23 cellular contexts compared by ENCODE assay signal in the genomic region with DNA sequence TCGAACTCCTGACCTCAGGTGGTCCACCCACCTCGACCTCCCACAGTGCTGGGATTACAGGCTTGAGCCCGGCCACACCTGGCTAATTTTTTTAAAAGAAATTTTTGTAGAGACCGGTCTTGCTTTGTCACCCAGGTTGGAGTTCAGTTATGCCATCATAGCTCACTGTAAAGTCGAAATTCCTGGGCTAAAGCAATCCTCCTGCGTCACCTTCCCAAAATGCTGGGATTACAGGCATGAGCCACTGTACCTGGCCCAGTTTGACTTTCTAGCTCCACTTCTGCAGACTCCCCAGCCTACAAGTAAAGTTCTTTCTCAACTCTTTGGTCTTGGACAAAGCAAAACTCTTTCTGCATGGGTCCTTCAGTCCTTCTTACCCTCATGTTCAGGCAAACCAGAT.
DNase-seq lines count a peak whose midpoint lies in the region; ATAC-seq and TF ChIP-seq lines count a peak whose summit lies in the region.
"Had no signal": no experiment of that assay in that cellular context is flagged by ENCODE, and none has a peak within 500 bp of the region (broad histone marks: within the 10 kb centered on the region; RNA-seq: fewer than 3 reads in every experiment).

No MANE protein-coding gene starts in this region.

- H3K4me1 Mint-ChIP-seq in neural progenitor cell, result peaks cover 41% of the 10 kb centered on the region
- H3K4me1 Mint-ChIP-seq: CD14-positive monocyte; CD4-positive, alpha-beta memory T cell; CD4-positive, CD25-positive, alpha-beta regulatory T cell; CD8-positive, alpha-beta memory T cell had no signal

- H3K23ac ChIP-seq in mesendoderm (ENCODE audit: low read length), result no peak overlapping the region

- H3K27me3 ChIP-seq in mesendoderm (ENCODE audit: insufficient read depth, low read length, poor library complexity) (no peaks in the 10 kb centered on the region), neural progenitor cell (no peaks in the 10 kb centered on the region)
- H3K27me3 ChIP-seq: BE2C, BLaER1 had no signal

- no peaks in the 10 kb centered on the region for H3K79me1 ChIP-seq in mesendoderm (ENCODE audit: low read length)

- H3K27me3 Mint-ChIP-seq in neural progenitor cell (ENCODE audit: insufficient read depth, low read depth), result peaks cover 9% of the 10 kb centered on the region

- no peak overlapping the region for H3K4ac ChIP-seq in mesendoderm (ENCODE audit: low read depth, low read length)

- H4K5ac ChIP-seq in mesendoderm (ENCODE audit: low read length), result no peak overlapping the region

- peaks cover 3% of the 10 kb centered on the region for H3K36me3 Mint-ChIP-seq in neural progenitor cell
- H3K36me3 Mint-ChIP-seq: CD14-positive monocyte; CD4-positive, alpha-beta memory T cell; CD4-positive, CD25-positive, alpha-beta regulatory T cell; CD8-positive, alpha-beta memory T cell had no signal

- no peak for ATAC-seq in HG02970 (IDR thresholded peaks at IDR 0.05; ENCODE audit: low FRiP score, unreplicated experiment)
- ATAC-seq: GM12878 had no signal

- H2AFZ ChIP-seq in neural progenitor cell (replicated peaks), result no peak overlapping the region

- H3K4me3 Mint-ChIP-seq in neural progenitor cell, result no peak overlapping the region
- H3K4me3 Mint-ChIP-seq: CD14-positive monocyte; CD4-positive, alpha-beta memory T cell; CD4-positive, CD25-positive, alpha-beta regulatory T cell; CD8-positive, alpha-beta memory T cell had no signal

- DNase-seq in mesendoderm (no peak), neural progenitor cell (ENCODE audit: low spot score) (no peak), OCI-M1 (lab: John Stamatoyannopoulos, UW) (no peak)
- DNase-seq in effector CD4-positive, alpha-beta T cell, result no peak
- DNase-seq: 8988T; ACHN; BE2C; C1 segment of cervical spinal cord; CD4-positive, alpha-beta memory T cell; CD4-positive, CD25-positive, alpha-beta regulatory T cell; CD8-positive, alpha-beta memory T cell; COR-L47; DMS 273 treated with DMSO at 0.1 percent for 48 hours; DMS153; DMS53; DMS79; DND-41; EL; GDM1 had no signal

- H3K56ac ChIP-seq in mesendoderm (ENCODE audit: low read length), result no peak overlapping the region

- peaks cover 54% of the 10 kb centered on the region for H3F3A ChIP-seq in neural progenitor cell (ENCODE audit: low read depth)

- H3K79me2 ChIP-seq in mesendoderm (ENCODE audit: control insufficient read depth, insufficient read depth, low read length) (no peaks in the 10 kb centered on the region), neural progenitor cell (ENCODE audit: low read depth) (no peaks in the 10 kb centered on the region)

- H3K4me2 ChIP-seq in mesendoderm (ENCODE audit: low read length), result no peak overlapping the region
- no peak overlapping the region for H3K4me2 ChIP-seq in neural progenitor cell
- H3K4me2 ChIP-seq: BLaER1 had no signal

- H3K27ac ChIP-seq in mesendoderm (ENCODE audit: low read depth, low read length) (no peak overlapping the region), neural progenitor cell (no peak overlapping the region)
- H3K27ac ChIP-seq: BLaER1 had no signal

- WGBS in mesendoderm (ENCODE audit: extremely low coverage, insufficient coverage, low lambda C conversion rate), result no CpG with 5 or more reads among the region's 6 CpGs

- no peak overlapping the region for H4K8ac ChIP-seq in mesendoderm (ENCODE audit: low read depth, low read length)

- no peak overlapping the region for H2AK5ac ChIP-seq in mesendoderm (ENCODE audit: low read length)

- H3K4me3 ChIP-seq in mesendoderm (ENCODE audit: low read length), result no peak overlapping the region
- H3K4me3 ChIP-seq in neural progenitor cell, result no peak overlapping the region
- H3K4me3 ChIP-seq: BLaER1, GM12878 had no signal

- H2BK5ac ChIP-seq in mesendoderm (ENCODE audit: low read length), result no peak overlapping the region

- H3K36me3 ChIP-seq in mesendoderm (ENCODE audit: control insufficient read depth, insufficient read depth, low read length), result no peaks in the 10 kb centered on the region
- H3K36me3 ChIP-seq in neural progenitor cell, result no peaks in the 10 kb centered on the region
- H3K36me3 ChIP-seq: BE2C, BLaER1 had no signal

- H3K4me1 ChIP-seq in mesendoderm (ENCODE audit: control insufficient read depth, low read depth, low read length), result peaks cover 14% of the 10 kb centered on the region
- H3K4me1 ChIP-seq in neural progenitor cell, result peaks cover 30% of the 10 kb centered on the region
- H3K4me1 ChIP-seq: BE2C, BLaER1 had no signal

- H2BK15ac ChIP-seq in mesendoderm (replicated peaks; ENCODE audit: low read depth), result peak overlapping the region; percentile 57

- H3K9me3 Mint-ChIP-seq in neural progenitor cell, result peaks cover 6% of the 10 kb centered on the region
- H3K9me3 Mint-ChIP-seq: CD8-positive, alpha-beta memory T cell had no signal

- H3K9me3 ChIP-seq in neural progenitor cell (ENCODE audit: low read depth), result no peaks in the 10 kb centered on the region
- H3K9me3 ChIP-seq: BE2C, BLaER1 had no signal

- TF ChIP-seq CTCF in neural progenitor cell (IDR thresholded peaks at IDR 0.05), result no peak

- H3K9ac ChIP-seq in mesendoderm (ENCODE audit: low read length), result no peak overlapping the region
- no peak overlapping the region for H3K9ac ChIP-seq in neural progenitor cell
- H3K9ac ChIP-seq: BLaER1 had no signal

- H2BK120ac ChIP-seq in mesendoderm (ENCODE audit: low read depth, low read length), result peak overlapping the region; percentile 76

- peak overlapping the region; percentile 88 for H3K18ac ChIP-seq in mesendoderm (ENCODE audit: low read length)

- no peaks in the 10 kb centered on the region for H4K20me1 ChIP-seq in neural progenitor cell (ENCODE audit: low read depth)
- H4K20me1 ChIP-seq: BLaER1 had no signal

- H3K27ac Mint-ChIP-seq in neural progenitor cell, result peak overlapping the region; percentile 70
- H3K27ac Mint-ChIP-seq: CD4-positive, alpha-beta memory T cell; CD4-positive, CD25-positive, alpha-beta regulatory T cell had no signal
